21 cellular contexts compared by ENCODE assay signal in genomic region chr10:11721813-11722212, GRCh38.
"Had no signal": no experiment of that assay in that cellular context is flagged by ENCODE, and none has a peak within 500 bp of the region (broad histone marks: within the 10 kb centered on the region; RNA-seq: fewer than 3 reads in every experiment).

No MANE protein-coding gene starts in this region.

- H3K9me3 ChIP-seq: SK-N-SH had no signal

- ATAC-seq: T-cell had no signal

- H3K9ac ChIP-seq: SK-N-SH had no signal

- DNase-seq: KBM-7, NCI-H1092, NCI-H1105 treated with DMSO at 0.1 percent for 48 hours, NCI-H1417 treated with DMSO at 0.1 percent for 48 hours, NCI-H187, NCI-H2029, NCI-H2081 treated with DMSO at 0.1 percent for 48 hours, NCI-H2171, NCI-H226, NCI-H446, NCI-H510A, NCI-H524 treated with DMSO at 0.1 percent for 48 hours, NCI-H69, NCI-H774, SHP77, SK-N-SH, SW 1271, T-cell had no signal

- H3K27ac Mint-ChIP-seq: T-cell had no signal

- H3K36me3 Mint-ChIP-seq: T-cell had no signal

- H3K4me2 ChIP-seq: SK-N-SH had no signal

- FAIRE-seq: RCC 7860 had no signal

- H3K27ac ChIP-seq: RWPE1 had no signal

- H3K27me3 Mint-ChIP-seq: IgD-negative memory B cell had no signal

- H3K4me3 Mint-ChIP-seq: T-cell had no signal
